In genomic region chr16:74322301-74322710, GRCh38 we compare ENCODE assay signal across 24 cellular contexts. TPM values are rescaled to one million over a fixed set of nuclear protein-coding genes. Genes with fewer than 3 reads are reported as not detected.
DNase-seq lines count a peak whose midpoint lies in the region; ATAC-seq and TF ChIP-seq lines count a peak whose summit lies in the region.
"Had no signal": no experiment of that assay in that cellular context is flagged by ENCODE, and none has a peak within 500 bp of the region (broad histone marks: within the 10 kb centered on the region; RNA-seq: fewer than 3 reads in every experiment).

No MANE protein-coding gene starts in this region.

- H3K4me1 ChIP-seq in Caco-2 (peaks cover 3% of the 10 kb centered on the region; the same call in 1 of the 2 replicates), esophagus muscularis mucosa (peaks cover 20 to 29% (median 22%) of the 10 kb centered on the region in 4 donors), hepatocyte (ENCODE audit: insufficient read depth) (no peaks in the 10 kb centered on the region), sigmoid colon (peaks cover 0 to 28% (median 9%) of the 10 kb centered on the region in 4 donors)
- H3K4me1 ChIP-seq: BLaER1 had no signal

- TF ChIP-seq EP300 in esophagus muscularis mucosa (IDR thresholded peaks at IDR 0.05) (no peak), sigmoid colon (IDR thresholded peaks at IDR 0.05) (peak in 1 of 4 donors; percentile 8)

- H3K4me3 Mint-ChIP-seq in Caco-2 (ENCODE audit: unreplicated experiment) = no peak overlapping the region
- H3K4me3 Mint-ChIP-seq: activated naive CD4-positive, alpha-beta T cell treated with anti-CD3 and anti-CD28 coated beads, Interleukin-2, amount 10 ng/mL, durations not matched to agents 7 days and 5 days; activated T-cell treated with anti-CD3 and anti-CD28 coated beads, Interleukin-2, amount 50 U/mL, for 72 hours; neural crest cell had no signal

- DNase-seq in Caco-2 = no peak
- DNase-seq in esophagus muscularis mucosa (ENCODE audit: extremely low spot score) = no peak
- no peak for DNase-seq in hepatocyte (ENCODE audit: low spot score)
- DNase-seq in sigmoid colon = no peak
- DNase-seq: ACHN; activated CD4-positive, alpha-beta T cell treated with anti-CD3 and anti-CD28 coated beads for 1 hour; activated naive CD4-positive, alpha-beta T cell treated with anti-CD3 and anti-CD28 coated beads, Interleukin-2, amount 10 ng/mL, durations not matched to agents 7 days and 5 days; activated T-cell treated with anti-CD3 and anti-CD28 coated beads, Interleukin-2, amount 50 U/mL, for 72 hours; aorta; cerebellar nuclear complex; effector CD4-positive, alpha-beta T cell; erythroblast; NCI-H1105; NCI-H2029 treated with DMSO at 0.1 percent for 48 hours; NCI-H226; PC-3; SHP77 treated with DMSO at 0.1 percent for 48 hours had no signal

- TF ChIP-seq CTCF in Caco-2 (IDR thresholded peaks at IDR 0.05; ENCODE audit: insufficient read depth in 1 of 2, low read depth in 1 of 2, low read length in 1 of 2, severe bottlenecking in 1 of 2, unreplicated experiment in 1 of 2) (no peak), esophagus muscularis mucosa (IDR thresholded peaks at IDR 0.05) (no peak), hepatocyte (IDR thresholded peaks at IDR 0.05; ENCODE audit: poor library complexity) (no peak), sigmoid colon (IDR thresholded peaks at IDR 0.05) (no peak)

- 65% methylated on average over 7 of the region's 7 CpGs for WGBS in esophagus muscularis mucosa
- WGBS in hepatocyte (ENCODE audit: low lambda C conversion rate, missing lambda C conversion rate) = 92% methylated on average over 7 of the region's 7 CpGs
- WGBS in sigmoid colon, 2 donors = 31 to 68% methylated on average over 7 of the region's 7 CpGs

- H3K4me3 ChIP-seq in Caco-2 (ENCODE audit: low read depth, low read length) (no peak overlapping the region), esophagus muscularis mucosa (no peak overlapping the region), hepatocyte (no peak overlapping the region), sigmoid colon (no peak overlapping the region)
- H3K4me3 ChIP-seq: BLaER1 had no signal

- BruUV-seq in Caco-2 (replicated peaks; lab: Mats Ljungman, UMichigan) = no TSS peak

- no peaks in the 10 kb centered on the region for H3K27me3 Mint-ChIP-seq in Caco-2 (ENCODE audit: insufficient read depth, unreplicated experiment)
- H3K27me3 Mint-ChIP-seq: activated naive CD4-positive, alpha-beta T cell treated with anti-CD3 and anti-CD28 coated beads, Interleukin-2, amount 10 ng/mL, durations not matched to agents 7 days and 5 days had no signal

- CTCF ChIA-PET in Caco-2 (lab: Charles Lee) = no interaction called here

- peak overlapping the region; percentile 8 for H3K27ac Mint-ChIP-seq in Caco-2 (ENCODE audit: unreplicated experiment)
- H3K27ac Mint-ChIP-seq: activated naive CD4-positive, alpha-beta T cell treated with anti-CD3 and anti-CD28 coated beads, Interleukin-2, amount 10 ng/mL, durations not matched to agents 7 days and 5 days; activated T-cell treated with anti-CD3 and anti-CD28 coated beads, Interleukin-2, amount 50 U/mL, for 72 hours had no signal

- no peak for ATAC-seq in HG03439 (IDR thresholded peaks at IDR 0.05; ENCODE audit: unreplicated experiment)
- no peak for ATAC-seq in GM21526 (IDR thresholded peaks at IDR 0.05; ENCODE audit: low FRiP score, unreplicated experiment)
- no peak for ATAC-seq in HG03521 (IDR thresholded peaks at IDR 0.05; ENCODE audit: unreplicated experiment)
- no peak for ATAC-seq in HG03039 (IDR thresholded peaks at IDR 0.05; ENCODE audit: unreplicated experiment)
- ATAC-seq: activated T-cell treated with anti-CD3 and anti-CD28 coated beads, Interleukin-2, amount 50 U/mL, for 72 hours; PC-3 had no signal

- H3K36me3 ChIP-seq in Caco-2 (ENCODE audit: control insufficient read depth, insufficient read depth, low read length) (no peaks in the 10 kb centered on the region), esophagus muscularis mucosa (peaks cover 9 to 28% (median 23%) of the 10 kb centered on the region in 4 donors), hepatocyte (replicated peaks; ENCODE audit: insufficient read depth, low read depth) (no peaks in the 10 kb centered on the region), sigmoid colon (peaks cover 4 to 29% (median 10%) of the 10 kb centered on the region in 4 donors)

- H3K27ac ChIP-seq in esophagus muscularis mucosa (replicated peaks in 1 of 4) (peak overlapping the region in 3 of 4 donors; percentile 37 to 66 (median 47)), hepatocyte (peak overlapping the region; percentile 32), sigmoid colon (peak overlapping the region; percentile 14 to 70 (median 42))
- H3K27ac ChIP-seq: BLaER1 had no signal

- no peaks in the 10 kb centered on the region for H3K9me3 Mint-ChIP-seq in Caco-2 (ENCODE audit: unreplicated experiment)
- H3K9me3 Mint-ChIP-seq: activated naive CD4-positive, alpha-beta T cell treated with anti-CD3 and anti-CD28 coated beads, Interleukin-2, amount 10 ng/mL, durations not matched to agents 7 days and 5 days; activated T-cell treated with anti-CD3 and anti-CD28 coated beads, Interleukin-2, amount 50 U/mL, for 72 hours; neural crest cell had no signal

- no peaks in the 10 kb centered on the region for H3K79me2 ChIP-seq in hepatocyte

- H2AFZ ChIP-seq in hepatocyte = no peak overlapping the region

- no peaks in the 10 kb centered on the region for H3K9me2 ChIP-seq in hepatocyte (replicated peaks; ENCODE audit: insufficient read depth)

- H3K27me3 ChIP-seq in Caco-2 (replicated peaks; ENCODE audit: control insufficient read depth, insufficient read depth, low read length) (no peaks in the 10 kb centered on the region), esophagus muscularis mucosa (no peaks in the 10 kb centered on the region), hepatocyte (no peaks in the 10 kb centered on the region), sigmoid colon (no peaks in the 10 kb centered on the region)
- H3K27me3 ChIP-seq: BLaER1 had no signal

- POLR2A ChIA-PET in Caco-2 (lab: Charles Lee) = no interaction called here

- TF ChIP-seq POLR2A in esophagus muscularis mucosa (IDR thresholded peaks at IDR 0.05; ENCODE audit: low read depth) (no peak), sigmoid colon (IDR thresholded peaks at IDR 0.05) (no peak)

- intact Hi-C loops in Caco-2 (cut with micrococcal nuclease; ENCODE audit: unreplicated experiment) (no loop called here), esophagus muscularis mucosa (cut with DNase I) (no loop called here), sigmoid colon (cut with DNase I) (no loop called here)

- H3K9me3 ChIP-seq in Caco-2 = no peaks in the 10 kb centered on the region
- H3K9me3 ChIP-seq in esophagus muscularis mucosa = no peaks in the 10 kb centered on the region
- no peaks in the 10 kb centered on the region for H3K9me3 ChIP-seq in hepatocyte (ENCODE audit: low read depth)
- H3K9me3 ChIP-seq in sigmoid colon = no peaks in the 10 kb centered on the region
- H3K9me3 ChIP-seq: BLaER1 had no signal

- no peak overlapping the region for H3K4me2 ChIP-seq in hepatocyte
- H3K4me2 ChIP-seq: BLaER1 had no signal

- no peaks in the 10 kb centered on the region for H3K4me1 Mint-ChIP-seq in Caco-2 (ENCODE audit: low read depth, unreplicated experiment)
- H3K4me1 Mint-ChIP-seq: activated naive CD4-positive, alpha-beta T cell treated with anti-CD3 and anti-CD28 coated beads, Interleukin-2, amount 10 ng/mL, durations not matched to agents 7 days and 5 days; neural crest cell had no signal

- H3K36me3 Mint-ChIP-seq in Caco-2 (ENCODE audit: insufficient read depth, unreplicated experiment) = peaks cover 26% of the 10 kb centered on the region

- no peaks in the 10 kb centered on the region for H4K20me1 ChIP-seq in hepatocyte (ENCODE audit: insufficient read depth, poor library complexity, severe bottlenecking)
- H4K20me1 ChIP-seq: BLaER1 had no signal

RNA-seq across cellular contexts. Expression of gene PSMD7, which starts 25.7 kb away (rescaled TPM):
- total RNA-seq in Caco-2 (2022) (182 and 191 TPM in 2 replicates), esophagus muscularis mucosa (10 to 100 TPM; 75.6 to 94.4 (median 87.7) TPM), hepatocyte (84.8 and 98.2 TPM in 2 replicates), sigmoid colon (100 to 1,000 TPM in 1 of 4 donors, 10 to 100 TPM in 3; 62.9 to 160 (median 90.3) TPM)
- polyA plus RNA-seq in hepatocyte (134 and 147 TPM in 2 replicates), sigmoid colon (10 to 100 TPM; 69.1 to 91.2 (median 76.3) TPM)

RNA-seq across cellular contexts. Expression of gene NPIPB15, which starts 53.8 kb away (rescaled TPM):
- total RNA-seq in Caco-2 (2022) (13.8 TPM in 2 replicates), esophagus muscularis mucosa (1 to 10 TPM in 3 of 4 donors, not detected in 1; 1.2 to 4.0 (median 1.7) TPM), hepatocyte (1.5 and 1.8 TPM in 2 replicates), sigmoid colon (1 to 10 TPM in 3 of 4 donors, not detected in 1; 1.1 to 9.1 (median 1.6) TPM)
- polyA plus RNA-seq in hepatocyte (5.0 and 9.8 TPM in 2 replicates), sigmoid colon (10 to 100 TPM in 1 of 3 donors, 1 to 10 TPM in 2; 1.8 to 27.1 (median 4.2) TPM)
- total RNA-seq: activated CD8-positive, alpha-beta memory T cell treated with anti-CD3 and anti-CD28 coated beads for 36 hours; PC-3 had no signal
